In the genomic region with DNA sequence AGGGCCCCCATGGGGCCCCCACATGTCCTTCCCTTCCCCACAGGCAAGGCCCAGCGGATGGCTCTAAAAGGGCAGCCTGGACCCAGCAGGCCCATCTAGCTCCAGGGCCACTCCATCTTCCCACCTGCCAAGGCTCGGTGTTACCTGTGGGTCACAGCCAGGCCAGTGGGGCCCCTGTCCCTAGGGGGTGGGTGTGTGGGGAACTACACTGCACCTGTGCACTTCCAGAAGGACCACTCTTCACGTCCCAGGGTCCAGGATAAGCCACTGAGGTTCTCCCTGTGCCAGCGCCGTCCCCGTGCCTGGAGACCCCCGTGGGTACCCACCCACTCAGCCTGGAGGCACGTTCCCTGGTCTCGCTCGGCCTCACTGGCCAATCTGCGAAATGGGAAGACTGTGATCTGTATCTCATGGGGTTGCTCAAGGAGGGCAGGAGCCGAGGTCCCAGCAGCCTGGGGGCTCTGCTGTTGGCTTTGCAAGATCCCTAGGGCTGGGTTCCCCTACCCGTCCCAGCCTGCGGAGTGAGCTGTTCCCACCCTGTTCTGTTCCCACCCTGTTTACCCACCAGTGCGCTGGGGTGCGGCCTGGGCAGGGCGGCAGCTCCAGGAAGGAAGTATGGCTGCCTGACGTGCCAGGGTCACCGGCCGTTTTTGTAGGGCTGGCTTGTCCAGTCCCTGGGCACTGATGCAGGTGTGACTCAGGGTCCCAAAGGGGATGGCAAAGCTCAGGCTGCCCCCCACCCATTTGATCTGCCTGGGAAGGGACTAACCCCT, we compare ENCODE assay signal across 18 cellular contexts. TPM values are rescaled to one million over a fixed set of nuclear protein-coding genes. Genes with fewer than 3 reads are reported as not detected.
A peak's percentile ranks its signal among the peaks of the same experiment; 100 is the strongest.
DNase-seq lines count a peak whose midpoint lies in the region; ATAC-seq, FAIRE-seq and TF ChIP-seq lines count a peak whose summit lies in the region.
"Had no signal": no experiment of that assay in that cellular context is flagged by ENCODE, and none has a peak within 500 bp of the region (broad histone marks: within the 10 kb centered on the region; RNA-seq: fewer than 3 reads in every experiment).

No MANE protein-coding gene starts in this region.

- H2AK5ac ChIP-seq in trophoblast cell (ENCODE audit: low read length): peak overlapping the region; percentile 73

- H3K4me3 ChIP-seq in breast epithelium: no peak overlapping the region
- H3K4me3 ChIP-seq in kidney (ENCODE audit: low read length in 2 of 2): no peak overlapping the region
- H3K4me3 ChIP-seq in trophoblast cell (ENCODE audit: low read depth, low read length): peak overlapping the region; percentile 8
- H3K4me3 ChIP-seq: cardiac muscle cell, HAP-1 had no signal

- TF ChIP-seq POLR2A in breast epithelium (IDR thresholded peaks at IDR 0.05): no peak

- TF ChIP-seq CTCF in breast epithelium (IDR thresholded peaks at IDR 0.05): no peak
- TF ChIP-seq CTCF in MCF 10A (IDR thresholded peaks at IDR 0.05; ENCODE audit: unreplicated experiment): no peak
- no peak for TF ChIP-seq CTCF in kidney (IDR thresholded peaks at IDR 0.05; ENCODE audit: borderline replicate concordance, extremely low read depth, insufficient read depth)

- intact Hi-C loops in breast epithelium (cut with DNase I; ENCODE audit: low total_unique reads) (no loop called here), MCF 10A (cut with micrococcal nuclease) (no loop called here), kidney (cut with DNase I) (no loop called here)

- CTCF ChIA-PET in MCF 10A (lab: Yijun Ruan, JAX): interaction anchor here (0.5 kb wide), 1 partner anchor 49 kb away, joined by 3 read pairs; no protein-coding TSS in a partner anchor
- CTCF ChIA-PET in activated CD4-positive, alpha-beta T cell treated with anti-CD3 and anti-CD28 coated beads, Interleukin-2, amount 10 ng/mL, durations not matched to agents 7 days and 5 days (lab: Charles Lee): no interaction called here

- POLR2A ChIA-PET in MCF 10A (lab: Yijun Ruan, JAX): interaction anchor here (0.7 kb wide), 1 partner anchor 20 kb away, joined by 3 read pairs; no protein-coding TSS in a partner anchor
- POLR2A ChIA-PET in activated CD4-positive, alpha-beta T cell treated with anti-CD3 and anti-CD28 coated beads, Interleukin-2, amount 10 ng/mL, durations not matched to agents 7 days and 5 days (lab: Charles Lee): no interaction called here

- H3K27me3 ChIP-seq in breast epithelium (no peaks in the 10 kb centered on the region), trophoblast cell (ENCODE audit: insufficient read depth, low read length) (no peaks in the 10 kb centered on the region)
- H3K27me3 ChIP-seq: cardiac muscle cell had no signal

- no peak for ATAC-seq in HG03139 (IDR thresholded peaks at IDR 0.05; ENCODE audit: unreplicated experiment)
- ATAC-seq: activated CD8-positive, alpha-beta T cell treated with anti-CD3 and anti-CD28 coated beads for 36 hours; left lobe of liver; natural killer cell treated with Interleukin-12 subunit alpha and Interleukin-12 subunit beta and Interleukin-15 and Interleukin-18, amount 100 ng/mL, for 72 hours had no signal

- H3K4me2 ChIP-seq in trophoblast cell (ENCODE audit: low read length): no peak overlapping the region

- peaks cover 75% of the 10 kb centered on the region for H3K79me1 ChIP-seq in trophoblast cell (ENCODE audit: low read length)

- peak overlapping the region; percentile 25 for H3K14ac ChIP-seq in trophoblast cell (ENCODE audit: low read length)

- H2AFZ ChIP-seq in trophoblast cell (ENCODE audit: insufficient read depth, low read length, poor library complexity): peak overlapping the region; percentile 28

- H3K9me3 Mint-ChIP-seq in MCF 10A (ENCODE audit: unreplicated experiment): no peaks in the 10 kb centered on the region
- no peaks in the 10 kb centered on the region for H3K9me3 Mint-ChIP-seq in activated CD4-positive, alpha-beta T cell treated with anti-CD3 and anti-CD28 coated beads, Interleukin-2, amount 10 ng/mL, durations not matched to agents 7 days and 5 days
- H3K9me3 Mint-ChIP-seq: activated CD8-positive, alpha-beta T cell treated with anti-CD3 and anti-CD28 coated beads for 36 hours; natural killer cell treated with Interleukin-12 subunit alpha and Interleukin-12 subunit beta and Interleukin-15 and Interleukin-18, amount 100 ng/mL, for 72 hours had no signal

- no CpG with 5 or more reads among the region's 20 CpGs for WGBS in trophoblast cell (ENCODE audit: extremely low coverage, insufficient coverage, insufficient read length)

- no peaks in the 10 kb centered on the region for H3K27me3 Mint-ChIP-seq in MCF 10A (ENCODE audit: insufficient read depth, unreplicated experiment)
- H3K27me3 Mint-ChIP-seq in activated CD4-positive, alpha-beta T cell treated with anti-CD3 and anti-CD28 coated beads, Interleukin-2, amount 10 ng/mL, durations not matched to agents 7 days and 5 days: no peaks in the 10 kb centered on the region
- H3K27me3 Mint-ChIP-seq: activated CD8-positive, alpha-beta T cell treated with anti-CD3 and anti-CD28 coated beads for 36 hours; natural killer cell treated with Interleukin-12 subunit alpha and Interleukin-12 subunit beta and Interleukin-15 and Interleukin-18, amount 100 ng/mL, for 72 hours had no signal

- H3K79me2 ChIP-seq in trophoblast cell (ENCODE audit: control insufficient read depth, insufficient read depth, low read length, poor library complexity): peaks cover 73% of the 10 kb centered on the region

- no peak overlapping the region for H3K23ac ChIP-seq in trophoblast cell (ENCODE audit: low read length)

- no peak for DNase-seq in breast epithelium (ENCODE audit: low spot score in 2 of 2)
- DNase-seq in MCF 10A (ENCODE audit: unreplicated experiment): no peak
- peak; percentile 81 for DNase-seq in kidney
- DNase-seq in trophoblast cell: no peak
- no peak for DNase-seq in activated CD4-positive, alpha-beta T cell treated with anti-CD3 and anti-CD28 coated beads, Interleukin-2, amount 10 ng/mL, durations not matched to agents 7 days and 5 days
- no peak for DNase-seq in NCI-H2196 (lab: John Stamatoyannopoulos, UW; ENCODE audit: unreplicated experiment)
- no peak for DNase-seq in T1000 (lab: John Stamatoyannopoulos, UW)
- DNase-seq: activated CD8-positive, alpha-beta T cell treated with anti-CD3 and anti-CD28 coated beads for 36 hours; DMS153; NCI-H1048; NCI-H2171; retina had no signal

- H3K27ac Mint-ChIP-seq in MCF 10A (ENCODE audit: low read depth, unreplicated experiment): no peak overlapping the region
- no peak overlapping the region for H3K27ac Mint-ChIP-seq in activated CD4-positive, alpha-beta T cell treated with anti-CD3 and anti-CD28 coated beads, Interleukin-2, amount 10 ng/mL, durations not matched to agents 7 days and 5 days
- H3K27ac Mint-ChIP-seq: activated CD8-positive, alpha-beta T cell treated with anti-CD3 and anti-CD28 coated beads for 36 hours had no signal

- peak overlapping the region; percentile 10 for H2BK120ac ChIP-seq in trophoblast cell (ENCODE audit: insufficient read depth, low read length, poor library complexity)

- peak overlapping the region; percentile 32 for H4K8ac ChIP-seq in trophoblast cell (ENCODE audit: low read depth, low read length)

- H3K9ac ChIP-seq in kidney (ENCODE audit: low read length in 2 of 2) (peak overlapping the region in 1 of 2 donors; percentile 24), trophoblast cell (ENCODE audit: low read length) (no peak overlapping the region)

- H3K9me3 ChIP-seq in breast epithelium (no peaks in the 10 kb centered on the region), kidney (ENCODE audit: control insufficient read depth in 1 of 2, low read length in 2 of 2) (no peaks in the 10 kb centered on the region), trophoblast cell (ENCODE audit: insufficient read depth, low read depth, low read length) (peaks cover 2% of the 10 kb centered on the region)
- H3K9me3 ChIP-seq: HAP-1 had no signal

- no TSS peak for BruUV-seq in MCF 10A (replicated peaks; lab: Mats Ljungman, UMichigan)

- H3K27ac ChIP-seq in breast epithelium (peak overlapping the region; percentile 56 to 64), kidney (ENCODE audit: low read depth in 2 of 2, low read length in 2 of 2) (peak overlapping the region; percentile 47 to 60), trophoblast cell (ENCODE audit: low read depth, low read length) (peak overlapping the region; percentile 26)
- H3K27ac ChIP-seq: 22Rv1 had no signal

- H3K4me1 ChIP-seq in breast epithelium (peaks cover 5 to 10% of the 10 kb centered on the region in 2 donors), kidney (ENCODE audit: control insufficient read depth in 1 of 2, insufficient read depth in 1 of 2, low read depth in 1 of 2, low read length in 2 of 2) (peaks cover 6 to 37% of the 10 kb centered on the region in 2 donors), trophoblast cell (ENCODE audit: control insufficient read depth in 1 of 2, insufficient read depth in 2 of 2, low read length in 2 of 2) (peaks cover 70 to 82% of the 10 kb centered on the region in 2 experiments)

- no peaks in the 10 kb centered on the region for H3K36me3 ChIP-seq in breast epithelium
- peaks cover 0 to 7% of the 10 kb centered on the region in 2 donors for H3K36me3 ChIP-seq in kidney (ENCODE audit: control insufficient read depth in 1 of 2, insufficient read depth in 2 of 2, low read length in 2 of 2)
- peaks cover 30 to 33% of the 10 kb centered on the region in 2 experiments for H3K36me3 ChIP-seq in trophoblast cell (ENCODE audit: control insufficient read depth in 1 of 2, insufficient read depth in 2 of 2, low read length in 2 of 2)

- peak overlapping the region; percentile 35 for H2BK5ac ChIP-seq in trophoblast cell (ENCODE audit: low read depth, low read length, poor library complexity)

- no peaks in the 10 kb centered on the region for H3K4me1 Mint-ChIP-seq in MCF 10A (ENCODE audit: insufficient read depth, unreplicated experiment)
- H3K4me1 Mint-ChIP-seq in activated CD4-positive, alpha-beta T cell treated with anti-CD3 and anti-CD28 coated beads, Interleukin-2, amount 10 ng/mL, durations not matched to agents 7 days and 5 days: peaks cover 10% of the 10 kb centered on the region

- H3K4ac ChIP-seq in trophoblast cell (ENCODE audit: low read depth, low read length): peak overlapping the region; percentile 25

- no peak overlapping the region for H3K4me3 Mint-ChIP-seq in MCF 10A (ENCODE audit: unreplicated experiment)
- no peak overlapping the region for H3K4me3 Mint-ChIP-seq in activated CD4-positive, alpha-beta T cell treated with anti-CD3 and anti-CD28 coated beads, Interleukin-2, amount 10 ng/mL, durations not matched to agents 7 days and 5 days
- H3K4me3 Mint-ChIP-seq: activated CD8-positive, alpha-beta T cell treated with anti-CD3 and anti-CD28 coated beads for 36 hours; natural killer cell treated with Interleukin-12 subunit alpha and Interleukin-12 subunit beta and Interleukin-15 and Interleukin-18, amount 100 ng/mL, for 72 hours had no signal

- peak overlapping the region; percentile 41 for H4K91ac ChIP-seq in trophoblast cell (ENCODE audit: low read depth, low read length)

- H3K36me3 Mint-ChIP-seq in MCF 10A (ENCODE audit: insufficient read depth, unreplicated experiment): peaks cover 12% of the 10 kb centered on the region
- peaks cover 2% of the 10 kb centered on the region for H3K36me3 Mint-ChIP-seq in activated CD4-positive, alpha-beta T cell treated with anti-CD3 and anti-CD28 coated beads, Interleukin-2, amount 10 ng/mL, durations not matched to agents 7 days and 5 days (ENCODE audit: low read depth)
- H3K36me3 Mint-ChIP-seq: natural killer cell treated with Interleukin-12 subunit alpha and Interleukin-12 subunit beta and Interleukin-15 and Interleukin-18, amount 100 ng/mL, for 72 hours had no signal

- H4K12ac ChIP-seq in trophoblast cell (ENCODE audit: low read depth, low read length): no peak overlapping the region

- FAIRE-seq in kidney (lab: Jason Lieb, UNC): no peak

- peak overlapping the region; percentile 31 for H2BK12ac ChIP-seq in trophoblast cell (ENCODE audit: low read length)

- H3K18ac ChIP-seq in trophoblast cell (ENCODE audit: low read length): peak overlapping the region; percentile 56

RNA-seq across cellular contexts. Expression of a gene that starts 4.6 kb away (rescaled TPM):
- total RNA-seq in breast epithelium (10 to 100 TPM; 10.7 to 15.5 (median 13.4) TPM), MCF 10A (2022) (10.0 and 13.0 TPM in 2 replicates), kidney (24.3 TPM)
- polyA plus RNA-seq in kidney (ENCODE audit: insufficient read depth, low read depth, low replicate concordance): 12.9 TPM
- polyA plus RNA-seq in trophoblast cell (2013): 57.0 and 60.9 TPM in 2 replicates
- 1 to 10 TPM; 8.1 to 9.3 TPM for total RNA-seq in activated CD4-positive, alpha-beta T cell treated with anti-CD3 and anti-CD28 coated beads, Interleukin-2, amount 10 ng/mL, durations not matched to agents 7 days and 5 days
